8 cellular contexts compared by ENCODE assay signal in the genomic region with DNA sequence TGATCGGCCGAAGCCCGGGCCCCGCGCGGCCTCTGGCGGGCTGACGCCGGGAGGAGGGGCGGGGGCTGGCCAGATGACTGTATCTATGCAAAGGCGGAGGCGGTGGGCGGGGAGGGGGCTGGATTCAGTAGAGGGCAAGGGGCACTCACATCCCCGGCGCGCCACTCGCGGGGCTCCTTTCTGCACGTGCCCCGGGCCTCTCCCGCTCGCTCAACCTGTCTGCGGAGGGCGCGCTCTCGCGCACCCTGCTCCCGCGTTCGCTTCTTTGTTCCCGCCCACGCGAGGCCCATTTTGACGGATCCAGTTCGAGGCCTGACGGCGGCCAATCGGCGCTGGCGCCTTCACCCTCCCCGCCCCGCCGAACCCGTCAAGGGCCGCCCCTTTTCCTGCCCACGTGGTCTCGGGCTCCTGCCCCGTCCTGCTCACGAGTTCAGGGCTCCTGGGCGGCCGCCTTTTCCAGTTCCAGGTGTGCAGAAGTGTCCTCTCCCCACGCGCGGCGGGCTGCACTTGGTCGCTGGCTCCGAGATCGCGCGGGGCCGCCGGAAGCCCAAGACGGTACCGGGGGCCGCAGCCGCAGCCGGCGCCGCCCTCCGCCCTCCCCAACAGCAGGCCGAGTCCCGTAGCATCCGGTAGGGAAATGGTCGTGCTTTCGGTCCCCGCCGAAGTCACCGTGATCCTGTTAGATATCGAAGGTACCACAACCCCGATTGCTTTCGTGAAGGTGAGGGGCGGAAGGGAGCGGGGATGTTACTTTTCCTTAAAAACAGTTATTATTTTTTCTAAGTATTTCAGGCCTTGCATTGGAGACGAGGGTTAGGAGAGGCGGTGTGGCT. TPM values are rescaled to one million over a fixed set of nuclear protein-coding genes. Genes with fewer than 3 reads are reported as not detected.
DNase-seq lines count a peak whose midpoint lies in the region; ATAC-seq and TF ChIP-seq lines count a peak whose summit lies in the region.

ENOPH1 (plus strand) TSS at position 398 of the 833 bp plus-strand sequence; CDS start at position 638, 240 bp downstream.
HNRNPDL (minus strand) TSS at position 270 of the 833 bp plus-strand sequence. CDS start 772 bp downstream, outside the sequence.

- TF ChIP-seq CTCF in choroid plexus epithelial cell (conservative IDR thresholded peaks at IDR 0.05; ENCODE audit: low read depth, low read length): no peak

- H3K27me3 ChIP-seq in layer of hippocampus (ENCODE audit: control insufficient read depth, insufficient read depth, low read length): no peaks in the 10 kb centered on the region

- CTCF ChIA-PET in activated CD4-positive, alpha-beta T cell treated with anti-CD3 and anti-CD28 coated beads for 36 hours (lab: Charles Lee): interaction anchor here (0.9 to 2.4 kb wide), 6 partner anchors 8 to 75 kb away, joined by 3 to 14 read pairs (median 3); partner anchors contain the start of gene HNRNPD

- peak within 1 kb of the TSS; percentile 94 for H3K27ac ChIP-seq in layer of hippocampus (ENCODE audit: low read depth, low read length)

- ATAC-seq in HG03442 (IDR thresholded peaks at IDR 0.05; ENCODE audit: unreplicated experiment): peak; percentile 76
- ATAC-seq in activated CD4-positive, alpha-beta T cell treated with anti-CD3 and anti-CD28 coated beads for 36 hours: peak; percentile 60

- POLR2A ChIA-PET in activated CD4-positive, alpha-beta T cell treated with anti-CD3 and anti-CD28 coated beads for 36 hours (lab: Charles Lee): interaction anchor here (1.4 to 2.6 kb wide), 3 partner anchors 9 to 56 kb away, joined by 3 to 38 read pairs (median 6); partner anchors contain the start of gene HNRNPD

- intact Hi-C loops in activated CD4-positive, alpha-beta T cell treated with anti-CD3 and anti-CD28 coated beads for 36 hours (cut with DNase I, micrococcal nuclease): loop anchor here (1.0 to 10.0 kb wide), 11 partner anchors 56 to 1025 kb away; partner anchors contain the start of genes THAP9 (in 2 of the 2), COPS4 (in 1 of the 2), COQ2 (in 1 of the 2) and HELQ (in 1 of the 2)

- H3K9me3 Mint-ChIP-seq in activated CD4-positive, alpha-beta T cell treated with anti-CD3 and anti-CD28 coated beads for 36 hours (ENCODE audit: low read depth): no peaks in the 10 kb centered on the region

- peak within 1 kb of the TSS; percentile 94 for H3K4me3 Mint-ChIP-seq in activated CD4-positive, alpha-beta T cell treated with anti-CD3 and anti-CD28 coated beads for 36 hours

- H3K4me1 Mint-ChIP-seq in activated CD4-positive, alpha-beta T cell treated with anti-CD3 and anti-CD28 coated beads for 36 hours: peaks cover 49% of the 10 kb centered on the region

- H3K36me3 Mint-ChIP-seq in activated CD4-positive, alpha-beta T cell treated with anti-CD3 and anti-CD28 coated beads for 36 hours (ENCODE audit: low read depth): peaks cover 69% of the 10 kb centered on the region

- H3K27me3 Mint-ChIP-seq in activated CD4-positive, alpha-beta T cell treated with anti-CD3 and anti-CD28 coated beads for 36 hours: no peaks in the 10 kb centered on the region

- peak within 1 kb of the TSS; percentile 99 for H3K27ac Mint-ChIP-seq in activated CD4-positive, alpha-beta T cell treated with anti-CD3 and anti-CD28 coated beads for 36 hours

- DNase-seq in Ammon's horn (ENCODE audit: low spot score) (peak; percentile 97), GM19238 (ENCODE audit: insufficient read length, low spot score) (peak; percentile 89), NCI-H524 (lab: John Stamatoyannopoulos, UW) (peak; percentile 90), choroid plexus epithelial cell (ENCODE audit: low read depth) (peak; percentile 96)
- DNase-seq in activated CD4-positive, alpha-beta T cell treated with anti-CD3 and anti-CD28 coated beads for 36 hours: peak; percentile 100
- peak; percentile 98 to 99 for DNase-seq in stimulated activated CD4-positive, alpha-beta T cell treated with anti-CD3 and anti-CD28 coated beads, Interleukin-1b, Interleukin-23, amount 100 ng/mL, for 4 hours (ENCODE audit: low read depth in 2 of 2)

- peak within 1 kb of the TSS; percentile 98 for H3K4me3 ChIP-seq in choroid plexus epithelial cell (ENCODE audit: low read depth, low read length)

RNA-seq across cellular contexts. Expression of gene ENOPH1, which starts in this region (rescaled TPM):
- total RNA-seq in activated CD4-positive, alpha-beta T cell treated with anti-CD3 and anti-CD28 coated beads for 36 hours: 10 to 100 TPM; 60.1 to 81.8 TPM

RNA-seq across cellular contexts. Expression of gene HNRNPDL, which starts in this region (rescaled TPM):
- 100 to 1,000 TPM; 308 to 345 TPM for total RNA-seq in activated CD4-positive, alpha-beta T cell treated with anti-CD3 and anti-CD28 coated beads for 36 hours

Comparison
In these comparisons a context has a peak if more than half of its experiments do, and no peak if none do; other contexts are left out.
1. Peak in every context shown above with its lines: DNase-seq, ATAC-seq, H3K4me3 ChIP-seq and H3K27ac ChIP-seq.